In genomic region chr17:82439194-82439828, GRCh38 we compare ENCODE assay signal across 22 cellular contexts.
"Had no signal": no experiment of that assay in that cellular context is flagged by ENCODE, and none has a peak within 500 bp of the region (broad histone marks: within the 10 kb centered on the region; RNA-seq: fewer than 3 reads in every experiment).

No MANE protein-coding gene starts in this region.

- DNase-seq: activated CD4-positive, alpha-beta T cell treated with anti-CD3 and anti-CD28 coated beads, Interleukin-2, amount 50 U/mL, for 1 hour; activated CD8-positive, alpha-beta memory T cell treated with anti-CD3 and anti-CD28 coated beads for 24 hours; activated CD8-positive, alpha-beta memory T cell treated with anti-CD3 and anti-CD28 coated beads, Interleukin-2, amount 50 U/mL, for 48 hours; activated effector memory CD4-positive, alpha-beta T cell treated with Interleukin-2 at 50 U/mL for 16 hours; activated naive CD4-positive, alpha-beta T cell treated with anti-CD3 and anti-CD28 coated beads, Interleukin-2, amount 50 U/mL, for 16 hours; activated T-cell treated with anti-CD3 and anti-CD28 coated beads, Interleukin-2, amount 50 U/mL, for 48 hours; brain microvascular endothelial cell; gastrocnemius medialis; head of caudate nucleus; kidney; left lung; stimulated activated CD4-positive, alpha-beta T cell treated with anti-CD3 and anti-CD28 coated beads, Interleukin-2, amount 100 ng/mL, for 48 hours had no signal

- H3K4me3 Mint-ChIP-seq: central memory CD8-positive, alpha-beta T cell; mesothelial cell of epicardium; nephron had no signal

- H3K27ac Mint-ChIP-seq: mesothelial cell of epicardium, nephron, progenitor cell of endocrine pancreas had no signal

- H3K4me1 ChIP-seq: gastrocnemius medialis had no signal

- H3K27ac ChIP-seq: brain microvascular endothelial cell, coronary artery, right atrium auricular region, thoracic aorta had no signal

- H3K4me1 Mint-ChIP-seq: central memory CD8-positive, alpha-beta T cell; mesothelial cell of epicardium had no signal

- ATAC-seq: esophagus mucosa, gastrocnemius medialis, left lung had no signal

- H3K4me3 ChIP-seq: coronary artery, gastrocnemius medialis, left lung, right atrium auricular region, skin epidermis, thoracic aorta, upper lobe of left lung had no signal

- H3K27me3 ChIP-seq: brain microvascular endothelial cell, gastrocnemius medialis, left lung, right atrium auricular region, upper lobe of left lung had no signal

- H3K9me3 ChIP-seq: gastrocnemius medialis, left lung, right atrium auricular region, thoracic aorta, upper lobe of left lung had no signal

- H3K9me3 Mint-ChIP-seq: central memory CD8-positive, alpha-beta T cell; mesothelial cell of epicardium; nephron had no signal

- H3K27me3 Mint-ChIP-seq: central memory CD8-positive, alpha-beta T cell; progenitor cell of endocrine pancreas had no signal
